ENCODE assay signal across 10 cellular contexts in the genomic region with DNA sequence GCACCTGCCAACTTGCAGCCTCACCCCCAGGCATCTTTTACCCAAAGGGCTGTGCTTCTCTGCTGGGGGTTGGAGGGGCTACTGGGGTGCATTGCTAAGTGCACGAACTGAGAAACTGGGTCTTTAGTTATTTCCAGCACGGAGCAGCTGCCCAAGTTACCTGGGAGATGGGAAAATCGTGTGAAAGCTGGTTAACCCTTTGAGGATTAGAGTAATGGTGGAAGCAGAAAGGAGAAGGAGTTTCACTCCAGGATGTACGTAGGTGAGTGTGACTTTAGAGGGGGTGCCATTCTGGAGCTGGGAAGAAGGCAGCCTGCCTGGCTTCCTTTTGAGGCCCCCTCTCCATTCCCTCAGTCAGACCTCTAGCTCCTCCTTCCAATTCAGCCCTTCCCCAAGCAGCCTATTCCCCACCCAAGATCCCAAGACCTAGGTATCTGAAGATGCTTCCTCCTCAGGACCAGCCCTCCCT. TPM values are rescaled to one million over a fixed set of nuclear protein-coding genes. Genes with fewer than 3 reads are reported as not detected.
DNase-seq lines count a peak whose midpoint lies in the region; ATAC-seq, FAIRE-seq and TF ChIP-seq lines count a peak whose summit lies in the region.
"Had no signal": no experiment of that assay in that cellular context is flagged by ENCODE, and none has a peak within 500 bp of the region (broad histone marks: within the 10 kb centered on the region; RNA-seq: fewer than 3 reads in every experiment).

No MANE protein-coding gene starts in this region.

- no peaks in the 10 kb centered on the region for H3K36me3 Mint-ChIP-seq in activated CD4-positive, alpha-beta T cell treated with anti-CD3 and anti-CD28 coated beads, Interleukin-2, amount 10 ng/mL, durations not matched to agents 24 days and 14 days (ENCODE audit: low read depth)

- H3K36me3 ChIP-seq in body of pancreas (replicated peaks in 1 of 2; ENCODE audit: insufficient read depth in 1 of 2, low read depth in 2 of 2): no peaks in the 10 kb centered on the region
- H3K36me3 ChIP-seq in lower lobe of right lung: no peaks in the 10 kb centered on the region
- no peaks in the 10 kb centered on the region for H3K36me3 ChIP-seq in thymus (ENCODE audit: control insufficient read depth, insufficient read depth)

- H3K9me3 ChIP-seq in body of pancreas (no peaks in the 10 kb centered on the region), lower lobe of right lung (no peaks in the 10 kb centered on the region), thymus (ENCODE audit: control insufficient read depth) (no peaks in the 10 kb centered on the region)

- H3K27ac ChIP-seq in body of pancreas (peak overlapping the region; percentile 80 to 99 (median 95)), lower lobe of right lung (peak overlapping the region; percentile 90), thymus (ENCODE audit: low read depth) (no peak overlapping the region)

- ATAC-seq in body of pancreas (no peak), lower lobe of right lung (no peak)

- 0 to 10% methylated on average over 4 of the region's 4 CpGs for WGBS in body of pancreas, 2 donors
- 33% methylated on average over 4 of the region's 4 CpGs for WGBS in thymus

- no peak for TF ChIP-seq CTCF in body of pancreas (IDR thresholded peaks at IDR 0.05)
- no peak for TF ChIP-seq CTCF in lower lobe of right lung (IDR thresholded peaks at IDR 0.05)

- H3K27ac Mint-ChIP-seq in activated CD4-positive, alpha-beta T cell treated with anti-CD3 and anti-CD28 coated beads, Interleukin-2, amount 10 ng/mL, durations not matched to agents 24 days and 14 days: no peak overlapping the region
- H3K27ac Mint-ChIP-seq: T-helper 1 cell treated with Interleukin-12 subunit alpha and Interleukin-12 subunit beta and Interleukin-4 antibody, amounts not matched to agents 30 μg/mL and 1 μg/mL, for 36 hours had no signal

- peaks cover 48% of the 10 kb centered on the region for H3K27me3 Mint-ChIP-seq in activated CD4-positive, alpha-beta T cell treated with anti-CD3 and anti-CD28 coated beads, Interleukin-2, amount 10 ng/mL, durations not matched to agents 24 days and 14 days

- TF ChIP-seq POLR2A in body of pancreas (IDR thresholded peaks at IDR 0.05): no peak

- DNase-seq in activated CD4-positive, alpha-beta T cell treated with anti-CD3 and anti-CD28 coated beads, Interleukin-2, amount 10 ng/mL, durations not matched to agents 24 days and 14 days: no peak
- no peak for DNase-seq in activated CD4-positive, alpha-beta T cell treated with anti-CD3 and anti-CD28 coated beads for 4 hours
- DNase-seq in body of pancreas: no peak
- DNase-seq in lower lobe of right lung: no peak
- no peak for DNase-seq in activated CD4-positive, alpha-beta T cell treated with anti-CD3 and anti-CD28 coated beads for 48 hours
- DNase-seq in iPS-NIHi7 (ENCODE audit: extremely low spot score): no peak
- DNase-seq in RCC 7860 (ENCODE audit: low spot score): no peak

- H3K27me3 ChIP-seq in body of pancreas (no peaks in the 10 kb centered on the region), lower lobe of right lung (ENCODE audit: low read depth) (no peaks in the 10 kb centered on the region), thymus (ENCODE audit: control insufficient read depth, insufficient read depth) (peaks cover 27% of the 10 kb centered on the region)

- H3K4me1 ChIP-seq in body of pancreas: peaks cover 35% of the 10 kb centered on the region
- H3K4me1 ChIP-seq in lower lobe of right lung: peaks cover 19% of the 10 kb centered on the region
- H3K4me1 ChIP-seq in thymus (ENCODE audit: control insufficient read depth, insufficient read depth, low read length): peaks cover 4% of the 10 kb centered on the region

- peaks cover 2% of the 10 kb centered on the region for H3K4me1 Mint-ChIP-seq in activated CD4-positive, alpha-beta T cell treated with anti-CD3 and anti-CD28 coated beads, Interleukin-2, amount 10 ng/mL, durations not matched to agents 24 days and 14 days

- H3K9me3 Mint-ChIP-seq in activated CD4-positive, alpha-beta T cell treated with anti-CD3 and anti-CD28 coated beads, Interleukin-2, amount 10 ng/mL, durations not matched to agents 24 days and 14 days: no peaks in the 10 kb centered on the region
- H3K9me3 Mint-ChIP-seq: T-helper 1 cell treated with Interleukin-12 subunit alpha and Interleukin-12 subunit beta and Interleukin-4 antibody, amounts not matched to agents 30 μg/mL and 1 μg/mL, for 36 hours had no signal

- peak overlapping the region in 1 of 2 donors; percentile 100 for H3K4me3 ChIP-seq in body of pancreas
- peak overlapping the region; percentile 83 for H3K4me3 ChIP-seq in lower lobe of right lung
- peak overlapping the region; percentile 54 for H3K4me3 ChIP-seq in thymus (ENCODE audit: low read length)

- intact Hi-C loops in activated CD4-positive, alpha-beta T cell treated with anti-CD3 and anti-CD28 coated beads, Interleukin-2, amount 10 ng/mL, durations not matched to agents 24 days and 14 days (cut with micrococcal nuclease): no loop called here
- intact Hi-C loops in body of pancreas (cut with DNase I): no loop called here
- intact Hi-C loops in lower lobe of right lung (cut with DNase I): no loop called here

- H3K4me3 Mint-ChIP-seq in activated CD4-positive, alpha-beta T cell treated with anti-CD3 and anti-CD28 coated beads, Interleukin-2, amount 10 ng/mL, durations not matched to agents 24 days and 14 days: peak overlapping the region; percentile 49

- FAIRE-seq in RCC 7860 (lab: Jason Lieb, UNC): no peak
- FAIRE-seq: colon had no signal

RNA-seq across cellular contexts. Expression of gene ADCY6, which starts 1.0 kb away (rescaled TPM):
- 0.14 and 0.73 TPM in 2 replicates for total RNA-seq in activated CD4-positive, alpha-beta T cell treated with anti-CD3 and anti-CD28 coated beads, Interleukin-2, amount 10 ng/mL, durations not matched to agents 24 days and 14 days
- 10 to 100 TPM; 38.6 to 59.1 TPM for total RNA-seq in body of pancreas
- total RNA-seq in lower lobe of right lung: 42.7 TPM
- 6.1 TPM for polyA plus RNA-seq in thymus

RNA-seq across cellular contexts. Expression of gene CACNB3, which starts 28.4 kb away (rescaled TPM):
- 9.9 and 11.2 TPM in 2 replicates for total RNA-seq in activated CD4-positive, alpha-beta T cell treated with anti-CD3 and anti-CD28 coated beads, Interleukin-2, amount 10 ng/mL, durations not matched to agents 24 days and 14 days
- total RNA-seq in body of pancreas (1 to 10 TPM; 4.0 to 6.7 TPM), lower lobe of right lung (23.5 TPM)
- polyA plus RNA-seq in thymus: 10.4 TPM

Comparison
In these comparisons a context has a peak if more than half of its experiments do, and no peak if none do; other contexts are left out.
1. RNA of gene ADCY6, which starts 1.0 kb away (total RNA-seq): 38.6 to 59.1 TPM in body of pancreas and 42.7 TPM in lower lobe of right lung (single experiment); 0.14 to 0.73 TPM in activated CD4-positive, alpha-beta T cell treated with anti-CD3 and anti-CD28 coated beads, Interleukin-2, amount 10 ng/mL, durations not matched to agents 24 days and 14 days; every median in the first group is over 10 times any median in the second.